Comparison of ENCODE assay signal across 14 cellular contexts in genomic region chr7:26525413-26526287, GRCh38.
DNase-seq lines count a peak whose midpoint lies in the region; ATAC-seq and TF ChIP-seq lines count a peak whose summit lies in the region.
"Had no signal": no experiment of that assay in that cellular context is flagged by ENCODE, and none has a peak within 500 bp of the region (broad histone marks: within the 10 kb centered on the region; RNA-seq: fewer than 3 reads in every experiment).

No MANE protein-coding gene starts in this region.

- ATAC-seq in omental fat pad (ENCODE audit: low FRiP score) (no peak), GM18870 (IDR thresholded peaks at IDR 0.05; ENCODE audit: unreplicated experiment) (no peak)
- ATAC-seq: gastroesophageal sphincter had no signal

- H3K4me3 Mint-ChIP-seq in glutamatergic neuron (ENCODE audit: unreplicated experiment) = no peak overlapping the region
- H3K4me3 Mint-ChIP-seq: memory B cell; T-helper 1 cell treated with Interleukin-12 subunit alpha and Interleukin-12 subunit beta and Interleukin-4 antibody, amounts not matched to agents 30 μg/mL and 1 μg/mL, for 36 hours had no signal

- DNase-seq in DMS53 (lab: John Stamatoyannopoulos, UW) = peak; percentile 81
- DNase-seq in NCI-H146 (lab: John Stamatoyannopoulos, UW) = peak; percentile 93
- DNase-seq in NCI-H748 (lab: John Stamatoyannopoulos, UW; ENCODE audit: unreplicated experiment) = peak; percentile 97
- no peak for DNase-seq in glutamatergic neuron
- no peak for DNase-seq in SKM-1 (lab: John Stamatoyannopoulos, UW; ENCODE audit: unreplicated experiment)
- no peak for DNase-seq in omental fat pad (ENCODE audit: low spot score)
- no peak for DNase-seq in foreskin melanocyte
- DNase-seq: activated gamma-delta T cell treated with Interleukin-2 at 50 U/mL for 16 hours; DMS 273 treated with DMSO at 0.1 percent for 48 hours; stimulated activated CD4-positive, alpha-beta T cell treated with anti-CD3 and anti-CD28 coated beads, Interleukin-15, amount 100 ng/mL, for 24 hours had no signal

- peak overlapping the region; percentile 40 for H3K27ac Mint-ChIP-seq in glutamatergic neuron (ENCODE audit: unreplicated experiment)
- H3K27ac Mint-ChIP-seq: memory B cell; T-helper 1 cell treated with Interleukin-12 subunit alpha and Interleukin-12 subunit beta and Interleukin-4 antibody, amounts not matched to agents 30 μg/mL and 1 μg/mL, for 36 hours had no signal

- H3K36me3 Mint-ChIP-seq in glutamatergic neuron (ENCODE audit: unreplicated experiment) = peaks cover 4% of the 10 kb centered on the region
- H3K36me3 Mint-ChIP-seq: memory B cell had no signal

- peaks cover 14% of the 10 kb centered on the region for H3K4me1 Mint-ChIP-seq in glutamatergic neuron (ENCODE audit: low read depth, unreplicated experiment)

- H3K9me3 Mint-ChIP-seq in glutamatergic neuron (ENCODE audit: unreplicated experiment) = peaks cover 5% of the 10 kb centered on the region
- H3K9me3 Mint-ChIP-seq: T-helper 1 cell treated with Interleukin-12 subunit alpha and Interleukin-12 subunit beta and Interleukin-4 antibody, amounts not matched to agents 30 μg/mL and 1 μg/mL, for 36 hours had no signal

- no peaks in the 10 kb centered on the region for H3K27me3 Mint-ChIP-seq in glutamatergic neuron (ENCODE audit: unreplicated experiment)

- TF ChIP-seq CTCF in glutamatergic neuron (IDR thresholded peaks at IDR 0.05; ENCODE audit: partially characterized antibody, unreplicated experiment) (no peak), omental fat pad (IDR thresholded peaks at IDR 0.05) (no peak)

Comparison
In these comparisons a context has a peak if more than half of its experiments do, and no peak if none do; other contexts are left out.
1. DNase-seq: peak in DMS53 (single experiment), NCI-H146 (single experiment) and NCI-H748 (single experiment); none in glutamatergic neuron (single experiment), SKM-1 (single experiment), omental fat pad (single experiment) and foreskin melanocyte (single experiment).